16 cellular contexts compared by ENCODE assay signal in the genomic region with DNA sequence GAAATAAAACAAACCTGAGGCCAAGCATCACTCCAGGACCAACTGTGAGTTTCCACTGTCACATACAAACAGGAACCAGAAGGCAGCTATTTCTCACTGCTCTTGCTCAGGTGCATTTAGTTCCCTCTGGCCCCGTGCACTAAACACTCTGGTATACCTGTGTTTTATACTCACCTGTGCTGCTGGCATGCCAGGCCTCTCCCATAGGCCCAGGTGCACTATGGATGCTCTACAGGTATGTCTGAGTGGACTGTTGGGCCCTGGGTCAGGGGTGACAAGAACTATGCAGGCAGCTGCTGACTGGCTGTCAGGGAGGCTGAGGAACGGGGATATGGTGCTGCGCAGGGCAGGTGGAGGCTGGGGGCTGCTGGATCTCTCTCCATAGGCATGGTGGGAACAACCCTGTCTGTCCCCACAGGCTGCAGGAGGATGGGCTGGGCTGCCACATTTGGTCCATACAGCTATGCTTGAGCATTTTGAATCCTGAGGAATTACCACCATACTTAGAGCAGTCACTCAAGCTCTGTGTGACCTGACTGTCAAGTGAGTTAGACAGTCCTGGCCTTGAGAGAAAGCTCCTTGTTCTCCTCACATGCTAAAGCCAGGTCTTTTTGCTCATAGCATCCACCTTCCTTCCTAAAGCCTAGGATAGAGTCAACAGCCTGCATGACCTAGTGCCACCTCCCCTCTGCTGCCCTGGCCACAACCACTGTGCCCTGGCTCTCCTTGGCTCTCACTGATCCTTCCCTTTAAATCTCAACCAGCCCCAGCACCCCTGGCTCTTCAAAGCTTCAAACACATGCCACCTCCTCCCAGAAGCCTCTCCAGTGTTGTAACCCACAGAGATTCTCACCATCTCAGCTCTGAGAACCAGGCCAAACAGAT.
DNase-seq lines count a peak whose midpoint lies in the region; ATAC-seq and TF ChIP-seq lines count a peak whose summit lies in the region.
"Had no signal": no experiment of that assay in that cellular context is flagged by ENCODE, and none has a peak within 500 bp of the region (broad histone marks: within the 10 kb centered on the region; RNA-seq: fewer than 3 reads in every experiment).

No MANE protein-coding gene starts in this region.

- intact Hi-C loops in CD8-positive, alpha-beta T cell (cut with DNase I, micrococcal nuclease): loop anchor here in 1 of 2 experiments (10.0 kb wide), 1 partner anchor 573 kb away; a partner anchor contains a TSS

- H3K4me2 ChIP-seq in mesendoderm (ENCODE audit: low read length): no peak overlapping the region

- H2BK15ac ChIP-seq in mesendoderm (replicated peaks; ENCODE audit: low read depth): no peak overlapping the region

- H3K4me1 ChIP-seq in CD8-positive, alpha-beta T cell (ENCODE audit: insufficient read depth, low read length): no peaks in the 10 kb centered on the region
- peaks cover 5% of the 10 kb centered on the region for H3K4me1 ChIP-seq in mesendoderm (ENCODE audit: control insufficient read depth, low read depth, low read length)

- no peak overlapping the region for H3K9ac ChIP-seq in mesendoderm (ENCODE audit: low read length)

- no peaks in the 10 kb centered on the region for H3K79me1 ChIP-seq in mesendoderm (ENCODE audit: low read length)

- TF ChIP-seq CTCF in CD8-positive, alpha-beta T cell (IDR thresholded peaks at IDR 0.05): no peak
- TF ChIP-seq CTCF in VCaP (conservative IDR thresholded peaks at IDR 0.05): no peak

- H3K27me3 Mint-ChIP-seq in CD8-positive, alpha-beta T cell (ENCODE audit: low read depth): no peaks in the 10 kb centered on the region
- no peaks in the 10 kb centered on the region for H3K27me3 Mint-ChIP-seq in activated naive CD8-positive, alpha-beta T cell treated with anti-CD3 and anti-CD28 coated beads for 36 hours
- H3K27me3 Mint-ChIP-seq in activated CD4-positive, alpha-beta T cell treated with anti-CD3 and anti-CD28 coated beads, Interleukin-2, amount 10 ng/mL, durations not matched to agents 7 days and 5 days: no peaks in the 10 kb centered on the region
- H3K27me3 Mint-ChIP-seq: B cell had no signal

- peaks cover 2% of the 10 kb centered on the region for H3K4me1 Mint-ChIP-seq in CD8-positive, alpha-beta T cell (ENCODE audit: low read depth)
- H3K4me1 Mint-ChIP-seq in stimulated activated effector memory CD8-positive, alpha-beta T cell treated with anti-CD3 and anti-CD28 coated beads, Interleukin-12 subunit alpha, Interleukin-12 subunit beta, amount 100 ng/mL, for 72 hours: peaks cover 29% of the 10 kb centered on the region
- H3K4me1 Mint-ChIP-seq in activated naive CD8-positive, alpha-beta T cell treated with anti-CD3 and anti-CD28 coated beads for 36 hours: no peaks in the 10 kb centered on the region
- peaks cover 3% of the 10 kb centered on the region for H3K4me1 Mint-ChIP-seq in activated CD4-positive, alpha-beta T cell treated with anti-CD3 and anti-CD28 coated beads, Interleukin-2, amount 10 ng/mL, durations not matched to agents 7 days and 5 days

- no peak overlapping the region for H2BK5ac ChIP-seq in mesendoderm (ENCODE audit: low read length)

- no peaks in the 10 kb centered on the region for H3K79me2 ChIP-seq in mesendoderm (ENCODE audit: control insufficient read depth, insufficient read depth, low read length)

- CTCF ChIA-PET in CD8-positive, alpha-beta T cell (lab: Charles Lee): interaction anchor here (1.1 to 4.8 kb wide), 3 partner anchors 9 to 24 kb away, joined by 4 to 28 read pairs (median 25); no protein-coding TSS in a partner anchor
- CTCF ChIA-PET in activated CD4-positive, alpha-beta T cell treated with anti-CD3 and anti-CD28 coated beads, Interleukin-2, amount 10 ng/mL, durations not matched to agents 7 days and 5 days (lab: Charles Lee): interaction anchor here (1.3 to 2.1 kb wide), 3 partner anchors 9 to 27 kb away, joined by 4 to 6 read pairs (median 5); no protein-coding TSS in a partner anchor

- no peak for ATAC-seq in CD8-positive, alpha-beta T cell
- ATAC-seq in stimulated activated effector memory CD8-positive, alpha-beta T cell treated with anti-CD3 and anti-CD28 coated beads, Interleukin-12 subunit alpha, Interleukin-12 subunit beta, amount 100 ng/mL, for 72 hours: no peak
- no peak for ATAC-seq in GM19351 (IDR thresholded peaks at IDR 0.05; ENCODE audit: unreplicated experiment)
- no peak for ATAC-seq in GM18868 (IDR thresholded peaks at IDR 0.05; ENCODE audit: unreplicated experiment)
- ATAC-seq: Panc1 had no signal

- WGBS in mesendoderm (ENCODE audit: extremely low coverage, insufficient coverage, low lambda C conversion rate): no CpG with 5 or more reads among the region's 3 CpGs

- no peaks in the 10 kb centered on the region for H3K36me3 Mint-ChIP-seq in CD8-positive, alpha-beta T cell
- no peaks in the 10 kb centered on the region for H3K36me3 Mint-ChIP-seq in stimulated activated effector memory CD8-positive, alpha-beta T cell treated with anti-CD3 and anti-CD28 coated beads, Interleukin-12 subunit alpha, Interleukin-12 subunit beta, amount 100 ng/mL, for 72 hours
- H3K36me3 Mint-ChIP-seq in activated naive CD8-positive, alpha-beta T cell treated with anti-CD3 and anti-CD28 coated beads for 36 hours: no peaks in the 10 kb centered on the region
- H3K36me3 Mint-ChIP-seq in activated CD4-positive, alpha-beta T cell treated with anti-CD3 and anti-CD28 coated beads, Interleukin-2, amount 10 ng/mL, durations not matched to agents 7 days and 5 days (ENCODE audit: low read depth): no peaks in the 10 kb centered on the region

- no peaks in the 10 kb centered on the region for H3K36me3 ChIP-seq in CD8-positive, alpha-beta T cell (ENCODE audit: insufficient read depth, low read length)
- no peaks in the 10 kb centered on the region for H3K36me3 ChIP-seq in mesendoderm (ENCODE audit: control insufficient read depth, insufficient read depth, low read length)

- no peak overlapping the region for H4K8ac ChIP-seq in mesendoderm (ENCODE audit: low read depth, low read length)

- no peak overlapping the region for H3K4me3 ChIP-seq in CD8-positive, alpha-beta T cell (ENCODE audit: low read depth, low read length)
- no peak overlapping the region for H3K4me3 ChIP-seq in mesendoderm (ENCODE audit: low read length)

- DNase-seq in CD8-positive, alpha-beta T cell: no peak
- no peak for DNase-seq in mesendoderm
- DNase-seq in stimulated activated effector memory CD8-positive, alpha-beta T cell treated with anti-CD3 and anti-CD28 coated beads, Interleukin-12 subunit alpha, Interleukin-12 subunit beta, amount 100 ng/mL, for 72 hours (ENCODE audit: low spot score in 2 of 2): no peak
- no peak for DNase-seq in activated naive CD8-positive, alpha-beta T cell treated with anti-CD3 and anti-CD28 coated beads for 36 hours
- no peak for DNase-seq in activated CD4-positive, alpha-beta T cell treated with anti-CD3 and anti-CD28 coated beads, Interleukin-2, amount 10 ng/mL, durations not matched to agents 7 days and 5 days
- DNase-seq: IMR-90, Kasumi-1, NCI-H1930, NCI-H2171, NCI-H446 treated with DMSO at 0.1 percent for 48 hours, NCI-H774 had no signal

- peak overlapping the region; percentile 85 for H3K27ac Mint-ChIP-seq in CD8-positive, alpha-beta T cell
- peak overlapping the region; percentile 13 for H3K27ac Mint-ChIP-seq in stimulated activated effector memory CD8-positive, alpha-beta T cell treated with anti-CD3 and anti-CD28 coated beads, Interleukin-12 subunit alpha, Interleukin-12 subunit beta, amount 100 ng/mL, for 72 hours
- H3K27ac Mint-ChIP-seq in activated naive CD8-positive, alpha-beta T cell treated with anti-CD3 and anti-CD28 coated beads for 36 hours: no peak overlapping the region
- no peak overlapping the region for H3K27ac Mint-ChIP-seq in activated CD4-positive, alpha-beta T cell treated with anti-CD3 and anti-CD28 coated beads, Interleukin-2, amount 10 ng/mL, durations not matched to agents 7 days and 5 days
- H3K27ac Mint-ChIP-seq: B cell had no signal

- H4K5ac ChIP-seq in mesendoderm (ENCODE audit: low read length): no peak overlapping the region

- H3K27me3 ChIP-seq in CD8-positive, alpha-beta T cell (ENCODE audit: insufficient read depth, low read length): no peaks in the 10 kb centered on the region
- no peaks in the 10 kb centered on the region for H3K27me3 ChIP-seq in mesendoderm (ENCODE audit: insufficient read depth, low read length, poor library complexity)

- H3K9me3 Mint-ChIP-seq in CD8-positive, alpha-beta T cell: no peaks in the 10 kb centered on the region
- no peaks in the 10 kb centered on the region for H3K9me3 Mint-ChIP-seq in stimulated activated effector memory CD8-positive, alpha-beta T cell treated with anti-CD3 and anti-CD28 coated beads, Interleukin-12 subunit alpha, Interleukin-12 subunit beta, amount 100 ng/mL, for 72 hours
- no peaks in the 10 kb centered on the region for H3K9me3 Mint-ChIP-seq in activated naive CD8-positive, alpha-beta T cell treated with anti-CD3 and anti-CD28 coated beads for 36 hours
- no peaks in the 10 kb centered on the region for H3K9me3 Mint-ChIP-seq in activated CD4-positive, alpha-beta T cell treated with anti-CD3 and anti-CD28 coated beads, Interleukin-2, amount 10 ng/mL, durations not matched to agents 7 days and 5 days

- no peak overlapping the region for H3K4me3 Mint-ChIP-seq in CD8-positive, alpha-beta T cell
- H3K4me3 Mint-ChIP-seq in stimulated activated effector memory CD8-positive, alpha-beta T cell treated with anti-CD3 and anti-CD28 coated beads, Interleukin-12 subunit alpha, Interleukin-12 subunit beta, amount 100 ng/mL, for 72 hours: no peak overlapping the region
- H3K4me3 Mint-ChIP-seq in activated naive CD8-positive, alpha-beta T cell treated with anti-CD3 and anti-CD28 coated beads for 36 hours: no peak overlapping the region
- no peak overlapping the region for H3K4me3 Mint-ChIP-seq in activated CD4-positive, alpha-beta T cell treated with anti-CD3 and anti-CD28 coated beads, Interleukin-2, amount 10 ng/mL, durations not matched to agents 7 days and 5 days
- H3K4me3 Mint-ChIP-seq: B cell had no signal

- H2AK5ac ChIP-seq in mesendoderm (ENCODE audit: low read length): no peak overlapping the region

- no peak overlapping the region for H3K4ac ChIP-seq in mesendoderm (ENCODE audit: low read depth, low read length)

- no peak overlapping the region for H2BK120ac ChIP-seq in mesendoderm (ENCODE audit: low read depth, low read length)

- POLR2A ChIA-PET in CD8-positive, alpha-beta T cell (lab: Charles Lee): no interaction called here
- POLR2A ChIA-PET in activated CD4-positive, alpha-beta T cell treated with anti-CD3 and anti-CD28 coated beads, Interleukin-2, amount 10 ng/mL, durations not matched to agents 7 days and 5 days (lab: Charles Lee): no interaction called here

- H3K9me3 ChIP-seq in CD8-positive, alpha-beta T cell (ENCODE audit: low read length): no peaks in the 10 kb centered on the region

- H3K23ac ChIP-seq in mesendoderm (ENCODE audit: low read length): no peak overlapping the region

- H3K27ac ChIP-seq in CD8-positive, alpha-beta T cell (ENCODE audit: low read depth, low read length): no peak overlapping the region
- H3K27ac ChIP-seq in VCaP (peak overlapping the region; percentile 30; the same call in 1 of the 2 replicates), mesendoderm (ENCODE audit: low read depth, low read length) (no peak overlapping the region)

- no peak overlapping the region for H3K18ac ChIP-seq in mesendoderm (ENCODE audit: low read length)

- peak overlapping the region; percentile 6 for H3K56ac ChIP-seq in mesendoderm (ENCODE audit: low read length)

Comparison
In these comparisons a context has a peak if more than half of its experiments do, and no peak if none do; other contexts are left out.
1. H3K27ac Mint-ChIP-seq: peak in CD8-positive, alpha-beta T cell (single experiment) and stimulated activated effector memory CD8-positive, alpha-beta T cell treated with anti-CD3 and anti-CD28 coated beads, Interleukin-12 subunit alpha, Interleukin-12 subunit beta, amount 100 ng/mL, for 72 hours (single experiment); none in activated naive CD8-positive, alpha-beta T cell treated with anti-CD3 and anti-CD28 coated beads for 36 hours (single experiment) and activated CD4-positive, alpha-beta T cell treated with anti-CD3 and anti-CD28 coated beads, Interleukin-2, amount 10 ng/mL, durations not matched to agents 7 days and 5 days (single experiment).